8 cellular contexts compared by ENCODE assay signal in genomic region chr7:43572516-43573049, GRCh38. TPM values are rescaled to one million over a fixed set of nuclear protein-coding genes. Genes with fewer than 3 reads are reported as not detected.
DNase-seq lines count a peak whose midpoint lies in the region; ATAC-seq, FAIRE-seq and TF ChIP-seq lines count a peak whose summit lies in the region.

No MANE protein-coding gene starts in this region.

- CTCF ChIA-PET in H1 (lab: Charles Lee; ENCODE audit: partially characterized antibody), result interaction anchor here (1.1 to 8.5 kb wide), 4 partner anchors 8 to 266 kb away, joined by 3 to 44 read pairs (median 5); partner anchors contain the start of gene STK17A

- H3K18ac ChIP-seq in H1 (ENCODE audit: extremely low read depth, low read length), result no peak overlapping the region

- DNase-seq in AG08395 (ENCODE audit: low spot score) (peak; percentile 94), GOT3 (lab: John Stamatoyannopoulos, UW) (peak; percentile 82), SJSA1 (ENCODE audit: low read depth in 1 of 2, low spot score in 2 of 2) (peak; percentile 82 to 84), H1 (ENCODE audit: low read depth in 1 of 2, low spot score in 2 of 2) (no peak), osteocyte (ENCODE audit: extremely low spot score, unreplicated experiment) (no peak), NCI-H345 (lab: John Stamatoyannopoulos, UW) (no peak), NCI-H1092 (lab: John Stamatoyannopoulos, UW) (no peak)

- H4K20me1 ChIP-seq in H1 (replicated peaks in 1 of 2; ENCODE audit: control insufficient read depth in 1 of 2, insufficient read depth in 2 of 2, low read length in 2 of 2), result no peaks in the 10 kb centered on the region

- peaks cover 38% of the 10 kb centered on the region for H3K4me1 ChIP-seq in SJSA1 (replicated peaks)
- peaks cover 0 to 3% (median under 1%) of the 10 kb centered on the region in 4 experiments; a peak in 1 of 7 replicates for H3K4me1 ChIP-seq in H1 (replicated peaks in 1 of 4; ENCODE audit: control insufficient read depth in 3 of 4, insufficient read depth in 4 of 4, low read length in 3 of 4)

- no peak overlapping the region for H3K4me3 ChIP-seq in SJSA1
- H3K4me3 ChIP-seq in H1 (ENCODE audit: extremely low read depth in 1 of 4, insufficient read depth in 2 of 4, low read depth in 3 of 4, low read length in 4 of 4), result no peak overlapping the region

- no peak overlapping the region for H3K4me3 Mint-ChIP-seq in osteocyte (ENCODE audit: unreplicated experiment)

- no peak for ATAC-seq in HG03571 (IDR thresholded peaks at IDR 0.05; ENCODE audit: unreplicated experiment)

- H3K4me1 Mint-ChIP-seq in osteocyte (ENCODE audit: unreplicated experiment), result peaks cover 6% of the 10 kb centered on the region

- H3K27me3 Mint-ChIP-seq in osteocyte (ENCODE audit: unreplicated experiment), result no peaks in the 10 kb centered on the region

- no peak overlapping the region for H2BK15ac ChIP-seq in H1 (ENCODE audit: low read length)

- no peaks in the 10 kb centered on the region for H3K9me3 Mint-ChIP-seq in osteocyte (ENCODE audit: unreplicated experiment)

- TF ChIP-seq RAD21 in H1 (IDR thresholded peaks at IDR 0.05 in 1 of 2, conservative IDR thresholded peaks at IDR 0.05 in 1 of 2; ENCODE audit: low read depth in 2 of 2, low read length in 2 of 2), result no peak

- TF ChIP-seq EP300 in H1 (IDR thresholded peaks at IDR 0.05; ENCODE audit: borderline replicate concordance in 1 of 2, low read depth in 2 of 2, low read length in 2 of 2), result no peak

- H3K9me3 ChIP-seq in SJSA1 (replicated peaks) (0 out of 2 replicates have a peak, but pooled peaks cover 3% of the 10 kb centered on the region), H1 (ENCODE audit: insufficient read depth in 2 of 2, low read depth in 1 of 2, low read length in 1 of 2) (no peaks in the 10 kb centered on the region)

- H4K91ac ChIP-seq in H1 (replicated peaks; ENCODE audit: insufficient read length, low read length), result no peak overlapping the region

- no peak overlapping the region for H4K5ac ChIP-seq in H1 (ENCODE audit: insufficient read length, low read depth, low read length)

- H3K9ac ChIP-seq in H1 (replicated peaks in 1 of 4; ENCODE audit: extremely low read depth in 1 of 4, low read depth in 3 of 4, low read length in 3 of 4), result no peak overlapping the region

- no peaks in the 10 kb centered on the region for H3K36me3 Mint-ChIP-seq in osteocyte (ENCODE audit: unreplicated experiment)

- FAIRE-seq in H1 (lab: Jason Lieb, UNC), result no peak

- 0 out of 2 replicates have a peak overlapping the region, but pooled peaks have one; percentile 9 for H2AFZ ChIP-seq in H1 (ENCODE audit: low read length)

- no peak overlapping the region for H3K4ac ChIP-seq in H1 (replicated peaks; ENCODE audit: insufficient read length, low read depth, low read length)

- H2BK120ac ChIP-seq in H1 (replicated peaks; ENCODE audit: low read depth, low read length), result no peak overlapping the region

- no peak overlapping the region for H2BK20ac ChIP-seq in H1 (ENCODE audit: low read length)

- H3K23ac ChIP-seq in H1 (ENCODE audit: insufficient read length), result no peak overlapping the region

- H3K4me2 ChIP-seq in H1 (ENCODE audit: insufficient read depth in 1 of 2, low read depth in 2 of 2, low read length in 2 of 2), result no peak overlapping the region

- H3K56ac ChIP-seq in H1 (replicated peaks; ENCODE audit: insufficient read length, low read depth, low read length), result no peak overlapping the region

- TF ChIP-seq CTCF in H1 (IDR thresholded peaks at IDR 0.05; ENCODE audit: control extremely low read depth in 1 of 3, insufficient read depth in 1 of 3, low read depth in 1 of 3, low read length in 3 of 3) (no peak), osteocyte (IDR thresholded peaks at IDR 0.05) (no peak)

- no peak for TF ChIP-seq POLR2A in H1 (IDR thresholded peaks at IDR 0.05; ENCODE audit: control extremely low read depth in 1 of 2, low read depth in 2 of 2, low read length in 2 of 2)

- POLR2A ChIA-PET in H1 (lab: Charles Lee; ENCODE audit: partially characterized antibody), result interaction anchor here (1.2 kb wide), 1 partner anchor 10 kb away, joined by 4 read pairs; no protein-coding TSS in a partner anchor

- H3K79me2 ChIP-seq in H1 (ENCODE audit: control insufficient read depth in 1 of 2, insufficient read depth in 2 of 2, low read length in 2 of 2), result no peaks in the 10 kb centered on the region

- no peaks in the 10 kb centered on the region for H3K23me2 ChIP-seq in H1 (ENCODE audit: low read depth, low read length)

- no peak overlapping the region for H2AK5ac ChIP-seq in H1 (ENCODE audit: low read depth, low read length)

- H4K8ac ChIP-seq in H1 (ENCODE audit: extremely low read depth, insufficient read depth, low read length), result no peak overlapping the region

- H3K14ac ChIP-seq in H1 (ENCODE audit: insufficient read length), result no peak overlapping the region

- H2BK12ac ChIP-seq in H1 (ENCODE audit: low read depth, low read length), result no peak overlapping the region

- H3K36me3 ChIP-seq in SJSA1 (no peaks in the 10 kb centered on the region), H1 (ENCODE audit: control insufficient read depth in 2 of 4, insufficient read depth in 4 of 4, low read length in 3 of 4) (no peaks in the 10 kb centered on the region)

- H3K27ac Mint-ChIP-seq in osteocyte (ENCODE audit: unreplicated experiment), result peak overlapping the region; percentile 20

- H3K79me1 ChIP-seq in H1 (ENCODE audit: low read depth, low read length), result no peaks in the 10 kb centered on the region

- H2BK5ac ChIP-seq in H1 (ENCODE audit: low read depth, low read length), result no peak overlapping the region

- H3K27ac ChIP-seq in SJSA1 (peak overlapping the region; percentile 94), H1 (ENCODE audit: low read depth, low read length) (no peak overlapping the region)

- 92% methylated on average over 1 of the region's 1 CpG; no CpG with 5 or more reads in 1 of the 2 experiments for WGBS in H1 (ENCODE audit: extremely low coverage in 1 of 2, insufficient coverage in 1 of 2, insufficient read length in 1 of 2, insufficient replicate concordance in 2 of 2, low coverage in 1 of 2, low lambda C conversion rate in 2 of 2, missing lambda C conversion rate in 1 of 2), 2 experiments

- H3K27me3 ChIP-seq in SJSA1 (replicated peaks) (no peaks in the 10 kb centered on the region), H1 (replicated peaks in 1 of 4; ENCODE audit: control insufficient read depth in 3 of 4, extremely low read depth in 1 of 4, insufficient read depth in 3 of 4, low read length in 3 of 4) (no peaks in the 10 kb centered on the region)

TF ChIP-seq in H1, 55 proteins besides CTCF, POLR2A, EP300 and RAD21 (continues in another document):
- TF ChIP-seq TCF12 (IDR thresholded peaks at IDR 0.05; ENCODE audit: low read depth, low read length) (no peak), CEBPB (IDR thresholded peaks at IDR 0.05; ENCODE audit: low read depth, low read length) (no peak), CHD1 (IDR thresholded peaks at IDR 0.05; ENCODE audit: low read depth, low read length) (no peak), ATF2 (IDR thresholded peaks at IDR 0.05; ENCODE audit: low read length) (no peak)

RNA-seq across cellular contexts. Expression of gene STK17A, which starts 10.3 kb away (rescaled TPM):
- 47.0 and 49.5 TPM in 2 replicates for total RNA-seq in SJSA1 (2014; rRNA removed; shearing (Covaris generic))
- total RNA-seq in H1 (2021; fragmentation: NEBNext Ultra II Directional; extraction: Animal tissue kit (Norgen Biotek cat#: 25700)), result 12.2 and 13.4 TPM in 2 replicates
- 2.0 and 2.2 TPM in 2 replicates for polyA plus RNA-seq in H1 (2011; rRNA removed)
- polyA plus RNA-seq in H1 (2011; cell fraction: cytosol; rRNA removed), result 4.4 TPM
- polyA plus RNA-seq in H1 (2011; cell fraction: nucleus; rRNA removed), result 1.7 TPM
- polyA plus RNA-seq in H1 (2012, experiment 1 of 2), result 5.0 to 13.6 TPM (median 5.5 TPM) in 4 replicates
- polyA plus RNA-seq in H1 (2012, experiment 2 of 2), result 1.9 TPM
- polyA plus RNA-seq in H1 (2013, experiment 1 of 2), result 6.3 TPM
- 6.4 TPM for polyA plus RNA-seq in H1 (2013, experiment 2 of 2)
- 2.3 and 2.6 TPM in 2 replicates for polyA minus RNA-seq in H1 (2011; rRNA and poly(A)+ RNA removed)
- polyA minus RNA-seq in H1 (2011; cell fraction: cytosol; rRNA and poly(A)+ RNA removed), result 3.7 TPM
- 3.8 TPM for polyA minus RNA-seq in H1 (2011; cell fraction: nucleus; rRNA and poly(A)+ RNA removed)
- total RNA-seq in osteocyte, result 12.6 and 13.0 TPM in 2 replicates

Comparison
In these comparisons a context has a peak if more than half of its experiments do, and no peak if none do; other contexts are left out.
1. DNase-seq: peak in AG08395 (single experiment), GOT3 (single experiment) and SJSA1 (2 of 2); none in H1 (0 of 2), osteocyte (single experiment), NCI-H345 (single experiment) and NCI-H1092 (single experiment).